ENCODE assay signal across 8 cellular contexts in the genomic region with DNA sequence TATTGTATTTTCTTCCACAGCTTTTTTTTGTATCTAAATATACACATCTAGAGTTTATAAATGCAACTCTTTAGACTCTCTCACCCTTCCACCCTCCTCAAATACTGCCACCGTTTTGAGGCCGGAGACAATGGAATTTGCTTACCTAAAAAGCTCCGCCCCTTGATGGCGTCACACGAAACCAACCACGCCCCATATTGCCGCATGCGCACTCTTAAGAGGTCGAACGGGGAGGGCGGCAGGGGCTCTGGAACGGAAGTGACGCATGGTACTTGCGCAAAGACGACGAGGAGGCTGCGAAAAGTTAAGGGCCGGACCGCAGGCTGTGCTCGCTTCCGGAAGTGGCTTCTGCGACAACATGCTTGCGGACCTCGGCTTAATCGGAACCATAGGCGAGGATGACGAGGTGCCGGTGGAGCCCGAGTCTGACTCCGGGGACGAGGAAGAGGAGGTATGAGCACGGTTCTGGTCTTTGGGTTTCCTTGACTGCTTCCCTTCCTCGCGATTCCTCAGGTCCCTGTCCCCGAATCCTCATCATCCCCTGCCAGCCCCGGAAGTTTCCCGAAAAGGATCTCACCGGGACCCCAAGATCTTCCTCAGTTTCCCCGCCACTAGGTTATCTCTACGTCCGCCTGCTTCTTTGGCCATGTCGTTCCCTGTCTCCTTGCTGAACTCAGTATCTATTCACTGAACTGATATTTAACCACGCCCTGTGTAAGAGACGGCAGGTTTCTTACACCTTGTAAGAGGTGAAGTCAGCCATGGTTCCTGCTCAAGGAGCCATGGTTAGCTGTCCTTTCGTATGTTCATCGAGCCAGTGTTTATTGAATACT. TPM values are rescaled to one million over a fixed set of nuclear protein-coding genes. Genes with fewer than 3 reads are reported as not detected.
DNase-seq lines count a peak whose midpoint lies in the region; ATAC-seq, FAIRE-seq and TF ChIP-seq lines count a peak whose summit lies in the region.

A gene with protein sequence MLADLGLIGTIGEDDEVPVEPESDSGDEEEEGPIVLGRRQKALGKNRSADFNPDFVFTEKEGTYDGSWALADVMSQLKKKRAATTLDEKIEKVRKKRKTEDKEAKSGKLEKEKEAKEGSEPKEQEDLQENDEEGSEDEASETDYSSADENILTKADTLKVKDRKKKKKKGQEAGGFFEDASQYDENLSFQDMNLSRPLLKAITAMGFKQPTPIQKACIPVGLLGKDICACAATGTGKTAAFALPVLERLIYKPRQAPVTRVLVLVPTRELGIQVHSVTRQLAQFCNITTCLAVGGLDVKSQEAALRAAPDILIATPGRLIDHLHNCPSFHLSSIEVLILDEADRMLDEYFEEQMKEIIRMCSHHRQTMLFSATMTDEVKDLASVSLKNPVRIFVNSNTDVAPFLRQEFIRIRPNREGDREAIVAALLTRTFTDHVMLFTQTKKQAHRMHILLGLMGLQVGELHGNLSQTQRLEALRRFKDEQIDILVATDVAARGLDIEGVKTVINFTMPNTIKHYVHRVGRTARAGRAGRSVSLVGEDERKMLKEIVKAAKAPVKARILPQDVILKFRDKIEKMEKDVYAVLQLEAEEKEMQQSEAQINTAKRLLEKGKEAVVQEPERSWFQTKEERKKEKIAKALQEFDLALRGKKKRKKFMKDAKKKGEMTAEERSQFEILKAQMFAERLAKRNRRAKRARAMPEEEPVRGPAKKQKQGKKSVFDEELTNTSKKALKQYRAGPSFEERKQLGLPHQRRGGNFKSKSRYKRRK (plus strand): TSS at position 326 of the 833 bp plus-strand sequence. CDS start 33 bp downstream, at position 359.

- H3K4me1 ChIP-seq in heart right ventricle (peaks cover 2 to 26% (median 12%) of the 10 kb centered on the region in 9 donors), upper lobe of left lung (peaks cover 11 to 28% (median 20%) of the 10 kb centered on the region in 4 donors)

- ATAC-seq in HG02852 (IDR thresholded peaks at IDR 0.05; ENCODE audit: unreplicated experiment) (peak; percentile 92), heart right ventricle (peak; percentile 96 to 99 (median 98)), upper lobe of left lung (ENCODE audit: low FRiP score in 2 of 2) (peak; percentile 94 to 98)

- peak within 1 kb of the TSS; percentile 60 to 92 (median 72) for H3K4me3 ChIP-seq in heart right ventricle
- H3K4me3 ChIP-seq in upper lobe of left lung, result peak within 1 kb of the TSS; percentile 61 to 85 (median 81)

- peak in 3 of 4 donors; percentile 16 to 90 (median 33) for TF ChIP-seq EP300 in upper lobe of left lung (IDR thresholded peaks at IDR 0.05)

- H3K9me3 ChIP-seq in heart right ventricle, result no peaks in the 10 kb centered on the region
- no peaks in the 10 kb centered on the region for H3K9me3 ChIP-seq in upper lobe of left lung

- TF ChIP-seq POLR2A in GM12892 (IDR thresholded peaks at IDR 0.05; ENCODE audit: low read depth, low read length) (peak; percentile 95), upper lobe of left lung (IDR thresholded peaks at IDR 0.05) (peak in 3 of 4 donors; percentile 63 to 91 (median 64))

- WGBS in heart right ventricle, 2 donors, result 0% methylated on average over 46 of the region's 46 CpGs
- 0 to 2% methylated on average over 30 to 46 of the region's 46 CpGs for WGBS in upper lobe of left lung, 2 donors

- H3K27me3 ChIP-seq in heart right ventricle, result no peaks in the 10 kb centered on the region
- no peaks in the 10 kb centered on the region for H3K27me3 ChIP-seq in upper lobe of left lung

- H3K36me3 ChIP-seq in heart right ventricle, result peaks cover 0 to 35% (median 24%) of the 10 kb centered on the region in 9 donors
- peaks cover 17 to 31% (median 24%) of the 10 kb centered on the region in 4 donors for H3K36me3 ChIP-seq in upper lobe of left lung

- TF ChIP-seq CTCF in heart right ventricle (IDR thresholded peaks at IDR 0.05), result no peak
- TF ChIP-seq CTCF in upper lobe of left lung (IDR thresholded peaks at IDR 0.05), result no peak

- peak; percentile 99 for FAIRE-seq in GM12892 (lab: Jason Lieb, UNC)

- intact Hi-C loops in T-helper 1 cell treated with Interleukin-12 subunit alpha and Interleukin-12 subunit beta and Interleukin-4 antibody, amounts not matched to agents 30 ng/mL and 1 ng/mL, for 36 hours (cut with micrococcal nuclease), result loop anchor here (1.0 to 10.0 kb wide), 7 partner anchors 31 to 895 kb away; a partner anchor contains a TSS
- intact Hi-C loops in heart right ventricle (cut with DNase I), result loop anchor here in 3 of 10 donors (1.0 to 5.0 kb wide), 3 partner anchors 31 to 87 kb away; a partner anchor contains a TSS
- intact Hi-C loops in posterior cingulate gyrus (cut with DNase I), result loop anchor here (1.0 to 2.0 kb wide), 2 partner anchors 31 to 59 kb away; a partner anchor contains a TSS

- H3K27ac ChIP-seq in heart right ventricle, result peak within 1 kb of the TSS; percentile 76 to 95 (median 86)
- H3K27ac ChIP-seq in upper lobe of left lung, result peak within 1 kb of the TSS; percentile 87 to 94 (median 90)

- DNase-seq in GM12892 (ENCODE audit: insufficient read length), result peak; percentile 79
- DNase-seq in NCI-H146 treated with DMSO at 0.1 percent for 48 hours (lab: John Stamatoyannopoulos, UW; ENCODE audit: unreplicated experiment), result peak; percentile 97
- peak; percentile 95 for DNase-seq in amniotic epithelial cell (ENCODE audit: low read depth)
- peak; percentile 95 to 97 for DNase-seq in heart right ventricle
- peak; percentile 94 to 99 (median 98) for DNase-seq in posterior cingulate gyrus
- peak; percentile 86 to 98 for DNase-seq in upper lobe of left lung

RNA-seq across cellular contexts. Expression of the gene that starts here (rescaled TPM):
- polyA plus RNA-seq in GM12892 (2012; ENCODE audit: missing spikeins), result 35.6 TPM
- total RNA-seq in T-helper 1 cell treated with Interleukin-12 subunit alpha and Interleukin-12 subunit beta and Interleukin-4 antibody, amounts not matched to agents 30 ng/mL and 1 ng/mL, for 36 hours, result 43.5 and 43.6 TPM in 2 replicates
- total RNA-seq in heart right ventricle (10 to 100 TPM; 11.0 to 16.5 (median 12.8) TPM), upper lobe of left lung (10 to 100 TPM; 26.7 to 43.0 (median 31.0) TPM)
- 10 to 100 TPM; 15.1 to 26.2 TPM for polyA plus RNA-seq in heart right ventricle

Comparison
In these comparisons a context has a peak if more than half of its experiments do, and no peak if none do; other contexts are left out.
1. Peak in every context shown above with its lines: DNase-seq, ATAC-seq, H3K4me3 ChIP-seq and H3K27ac ChIP-seq.